In the genomic region with DNA sequence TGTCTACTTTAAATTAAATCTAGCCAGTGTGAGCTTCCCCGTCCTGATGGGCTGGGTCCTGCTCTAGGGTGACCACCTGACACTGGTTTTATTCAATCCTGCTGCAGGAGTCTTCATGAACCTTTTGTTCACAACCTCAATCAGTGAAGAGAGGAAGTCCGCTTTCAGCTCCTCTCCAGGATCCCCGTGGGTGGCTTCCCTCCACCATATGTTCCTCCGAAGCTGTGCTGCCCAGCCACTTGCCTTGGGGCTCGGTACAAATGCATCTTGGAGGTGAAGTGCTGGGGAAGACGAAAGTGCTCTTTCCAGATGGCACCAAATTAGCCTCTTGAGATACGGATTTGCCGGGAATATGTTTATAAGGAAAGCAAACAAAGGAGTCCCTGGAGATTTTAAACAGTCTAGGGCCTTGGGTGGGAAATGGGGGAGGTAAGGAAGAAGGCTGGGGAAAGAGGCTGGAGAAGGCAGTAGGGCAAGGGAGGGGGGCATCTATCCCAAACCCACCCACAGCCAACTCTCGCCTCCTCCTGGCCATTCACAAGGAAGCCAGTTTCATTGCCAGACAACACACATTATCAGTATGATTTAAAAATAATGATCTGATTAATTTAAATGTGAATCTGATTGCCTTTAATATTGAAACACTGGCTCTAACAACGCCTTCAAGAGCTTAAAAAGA, we compare ENCODE assay signal across 20 cellular contexts.
DNase-seq lines count a peak whose midpoint lies in the region; ATAC-seq and TF ChIP-seq lines count a peak whose summit lies in the region.
"Had no signal": no experiment of that assay in that cellular context is flagged by ENCODE, and none has a peak within 500 bp of the region (broad histone marks: within the 10 kb centered on the region; RNA-seq: fewer than 3 reads in every experiment).

No MANE protein-coding gene starts in this region.

- no peak overlapping the region for H2BK120ac ChIP-seq in mesendoderm (ENCODE audit: low read depth, low read length)

- no peaks in the 10 kb centered on the region for H3K27me3 ChIP-seq in mesendoderm (ENCODE audit: insufficient read depth, low read length, poor library complexity)

- H3K36me3 Mint-ChIP-seq in WTC11: no peaks in the 10 kb centered on the region; the same call in 1 of the 2 replicates

- no peak overlapping the region for H3K4me3 Mint-ChIP-seq in WTC11
- H3K4me3 Mint-ChIP-seq: CD14-positive monocyte had no signal

- in situ Hi-C loops in GM13977 (cut with MboI; ENCODE audit: low pct_unique_long_range_greater_than_20kb, low sequenced_read_pairs, unreplicated experiment): no loop called here

- DNase-seq in DMS 273 treated with DMSO at 0.1 percent for 48 hours (lab: John Stamatoyannopoulos, UW) (peak; percentile 87), NCI-H2227 (lab: John Stamatoyannopoulos, UW; ENCODE audit: unreplicated experiment) (peak; percentile 68), WTC11 (ENCODE audit: low spot score) (no peak), mesendoderm (peak; percentile 72), DMS153 treated with DMSO at 0.1 percent for 48 hours (lab: John Stamatoyannopoulos, UW; ENCODE audit: unreplicated experiment) (no peak), GM13977 (ENCODE audit: low spot score) (no peak), NCI-H1930 (lab: John Stamatoyannopoulos, UW) (no peak)
- DNase-seq: DND-41, GDM1, H7, NCI-H1092, NCI-H1694, NCI-H2107, SHP77, T-helper 1 cell had no signal

- H3K18ac ChIP-seq in mesendoderm (ENCODE audit: low read length): no peak overlapping the region

- CTCF ChIA-PET in WTC11 (lab: Charles Lee): no interaction called here

- H3K4me1 Mint-ChIP-seq in WTC11: peaks cover 33% of the 10 kb centered on the region

- H3K56ac ChIP-seq in mesendoderm (ENCODE audit: low read length): no peak overlapping the region

- no peak overlapping the region for H3K23ac ChIP-seq in mesendoderm (ENCODE audit: low read length)

- no peak overlapping the region for H4K8ac ChIP-seq in mesendoderm (ENCODE audit: low read depth, low read length)

- H3K27me3 Mint-ChIP-seq in WTC11 (ENCODE audit: low read depth): peaks cover 33% of the 10 kb centered on the region

- no peak overlapping the region for H3K4me2 ChIP-seq in mesendoderm (ENCODE audit: low read length)
- H3K4me2 ChIP-seq: KMS-11 had no signal

- H2AK5ac ChIP-seq in mesendoderm (ENCODE audit: low read length): no peak overlapping the region

- no peak overlapping the region for H3K27ac ChIP-seq in mesendoderm (ENCODE audit: low read depth, low read length)
- H3K27ac ChIP-seq: KMS-11 had no signal

- no peak overlapping the region for H3K4ac ChIP-seq in mesendoderm (ENCODE audit: low read depth, low read length)

- H3K27ac Mint-ChIP-seq in WTC11: no peak overlapping the region
- H3K27ac Mint-ChIP-seq: CD14-positive monocyte had no signal

- no peaks in the 10 kb centered on the region for H3K79me2 ChIP-seq in mesendoderm (ENCODE audit: control insufficient read depth, insufficient read depth, low read length)

- H2BK15ac ChIP-seq in mesendoderm (replicated peaks; ENCODE audit: low read depth): no peak overlapping the region

- no peak overlapping the region for H3K9ac ChIP-seq in mesendoderm (ENCODE audit: low read length)
- H3K9ac ChIP-seq: KMS-11 had no signal

- no peak overlapping the region for H2BK5ac ChIP-seq in mesendoderm (ENCODE audit: low read length)

- peaks cover 4% of the 10 kb centered on the region for H3K4me1 ChIP-seq in mesendoderm (ENCODE audit: control insufficient read depth, low read depth, low read length)

- no peaks in the 10 kb centered on the region for H3K36me3 ChIP-seq in mesendoderm (ENCODE audit: control insufficient read depth, insufficient read depth, low read length)

- H3K4me3 ChIP-seq in mesendoderm (ENCODE audit: low read length): no peak overlapping the region
- H3K4me3 ChIP-seq: GM12878 had no signal

- H4K5ac ChIP-seq in mesendoderm (ENCODE audit: low read length): no peak overlapping the region

- ATAC-seq in WTC11 (peak; percentile 76), GM21576 (IDR thresholded peaks at IDR 0.05; ENCODE audit: unreplicated experiment) (no peak)
- ATAC-seq: GM12878, SK-N-SH treated with all-trans-retinoic acid at 6 μM for 48 hours had no signal

- no peak for TF ChIP-seq CTCF in WTC11 (IDR thresholded peaks at IDR 0.05)
- no peak for TF ChIP-seq CTCF in GM13977 (IDR thresholded peaks at IDR 0.05; ENCODE audit: extremely low read depth, insufficient read depth, missing control alignments)

- H3K79me1 ChIP-seq in mesendoderm (ENCODE audit: low read length): no peaks in the 10 kb centered on the region

- H3K9me3 Mint-ChIP-seq in WTC11: peaks cover 11% of the 10 kb centered on the region

- POLR2A ChIA-PET in WTC11 (lab: Charles Lee): no interaction called here

- WGBS in mesendoderm (ENCODE audit: extremely low coverage, insufficient coverage, low lambda C conversion rate): no CpG with 5 or more reads among the region's 10 CpGs

TF ChIP-seq in WTC11, 78 proteins besides CTCF, POLR2A, EP300 and RAD21:
- TF ChIP-seq OVOL2 (CRISPR knock-in tag; IDR thresholded peaks at IDR 0.05; ENCODE audit: borderline replicate concordance) (no peak), SP1 (CRISPR knock-in tag; conservative IDR thresholded peaks at IDR 0.05) (no peak), ZNF317 (CRISPR knock-in tag; IDR thresholded peaks at IDR 0.05; ENCODE audit: borderline replicate concordance, low read depth) (no peak)
- TF ChIP-seq, protein P1, sequence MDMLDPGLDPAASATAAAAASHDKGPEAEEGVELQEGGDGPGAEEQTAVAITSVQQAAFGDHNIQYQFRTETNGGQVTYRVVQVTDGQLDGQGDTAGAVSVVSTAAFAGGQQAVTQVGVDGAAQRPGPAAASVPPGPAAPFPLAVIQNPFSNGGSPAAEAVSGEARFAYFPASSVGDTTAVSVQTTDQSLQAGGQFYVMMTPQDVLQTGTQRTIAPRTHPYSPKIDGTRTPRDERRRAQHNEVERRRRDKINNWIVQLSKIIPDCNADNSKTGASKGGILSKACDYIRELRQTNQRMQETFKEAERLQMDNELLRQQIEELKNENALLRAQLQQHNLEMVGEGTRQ (CRISPR knock-in tag; IDR thresholded peaks at IDR 0.05): peak; percentile 34
TF ChIP-seq in WTC11: peak in this region for 1.

Comparison
In these comparisons a context has a peak if more than half of its experiments do, and no peak if none do; other contexts are left out.
1. DNase-seq: peak in DMS 273 treated with DMSO at 0.1 percent for 48 hours (single experiment), NCI-H2227 (single experiment) and mesendoderm (single experiment); none in WTC11 (single experiment), DMS153 treated with DMSO at 0.1 percent for 48 hours (single experiment), GM13977 (single experiment) and NCI-H1930 (0 of 2).